ENCODE assay signal across 30 cellular contexts in the genomic region with DNA sequence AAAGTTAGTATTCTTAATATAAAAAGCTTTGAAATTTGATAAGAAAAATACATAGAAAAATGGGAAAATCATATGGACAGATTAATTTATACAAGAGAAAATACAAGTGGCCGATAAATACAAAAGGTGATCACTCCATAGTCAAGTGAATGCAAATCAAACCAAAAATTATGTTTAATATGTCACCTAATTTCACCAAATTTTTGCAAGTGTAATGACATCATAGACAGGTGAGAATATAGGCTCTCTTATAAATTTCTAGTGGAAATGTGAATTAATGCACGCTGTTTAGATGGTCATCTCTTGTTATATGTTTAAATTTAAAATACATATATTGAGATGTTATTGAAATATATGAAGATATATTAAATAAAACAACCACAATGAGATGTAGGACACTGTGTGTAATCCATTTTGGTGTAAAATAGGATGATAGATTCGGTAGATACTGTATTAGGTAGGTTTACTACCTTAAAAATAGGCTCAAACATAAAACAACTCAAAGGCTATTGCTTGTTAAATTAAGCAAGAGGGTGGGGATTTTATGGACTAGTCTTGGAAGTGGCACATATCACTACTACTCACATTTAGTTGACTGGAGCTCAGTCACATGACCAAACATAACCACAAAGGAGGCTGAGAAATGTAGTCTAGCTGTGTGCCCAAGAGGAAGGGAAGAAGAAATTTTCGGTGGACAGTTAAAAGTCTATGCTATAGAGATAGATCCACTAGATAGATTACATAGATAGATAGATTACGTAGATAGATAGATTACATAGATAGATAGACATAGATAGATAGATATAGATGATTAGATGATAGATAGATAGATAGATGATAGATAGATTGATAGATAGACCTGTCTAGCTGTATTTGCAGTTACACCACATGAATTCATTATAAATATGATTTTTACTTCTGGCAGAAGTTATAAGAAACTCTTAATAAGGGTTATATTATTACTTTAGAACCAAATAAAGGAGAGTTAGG. TPM values are rescaled to one million over a fixed set of nuclear protein-coding genes. Genes with fewer than 3 reads are reported as not detected.
"Had no signal": no experiment of that assay in that cellular context is flagged by ENCODE, and none has a peak within 500 bp of the region (broad histone marks: within the 10 kb centered on the region; RNA-seq: fewer than 3 reads in every experiment).

No MANE protein-coding gene starts in this region.

- H3K4me1 ChIP-seq: prostate gland, sigmoid colon, uterus had no signal

- H3K27me3 ChIP-seq: ovary, sigmoid colon, uterus had no signal

- ATAC-seq: activated CD8-positive, alpha-beta T cell treated with anti-CD3 and anti-CD28 coated beads for 36 hours; activated naive CD8-positive, alpha-beta T cell treated with anti-CD3 and anti-CD28 coated beads, Interleukin-2, amount 50 U/mL, for 24 hours; activated T-cell treated with anti-CD3 and anti-CD28 coated beads, Interleukin-2, amount 50 U/mL, for 4 hours; left colon; stimulated activated effector memory CD8-positive, alpha-beta T cell treated with anti-CD3 and anti-CD28 coated beads, Interleukin-12 subunit alpha, Interleukin-12 subunit beta, amount 100 ng/mL, for 72 hours had no signal

- FAIRE-seq: endothelial cell of umbilical vein, kidney, small intestine had no signal

- H3K9me3 ChIP-seq: ovary, prostate gland, sigmoid colon, thoracic aorta, uterus had no signal

- H3K36me3 ChIP-seq: ovary, prostate gland, sigmoid colon, thoracic aorta, uterus had no signal

- DNase-seq: activated B cell treated with CpG ODN at 0.5 μM for 24 hours; activated CD4-positive, alpha-beta T cell treated with anti-CD3 and anti-CD28 coated beads, Interleukin-2, amount 50 U/mL, for 1 hour; activated CD8-positive, alpha-beta T cell treated with anti-CD3 and anti-CD28 coated beads for 36 hours; activated naive CD8-positive, alpha-beta T cell treated with anti-CD3 and anti-CD28 coated beads, Interleukin-2, amount 50 U/mL, for 24 hours; activated T-cell treated with anti-CD3 and anti-CD28 coated beads, Interleukin-2, amount 50 U/mL, for 4 hours; amygdala; central memory CD4-positive, alpha-beta T cell; foreskin fibroblast; head of caudate nucleus; hippocampal formation; immature natural killer cell; kidney; left colon; mammary epithelial cell; naive B cell; nephron progenitor cell; ovary; retina; sigmoid colon; small intestine; stimulated activated CD4-positive, alpha-beta T cell treated with anti-CD3 and anti-CD28 coated beads, Interleukin-4, amount 100 ng/mL, for 24 hours; uterus had no signal

- H3K4me3 ChIP-seq: ovary, prostate gland, sigmoid colon, thoracic aorta, uterus had no signal

- H3K27ac ChIP-seq: ovary, prostate gland, sigmoid colon, thoracic aorta, uterus had no signal

RNA-seq across cellular contexts. Expression of a gene that starts 9.2 kb away (rescaled TPM):
- total RNA-seq: activated B cell treated with CpG ODN at 0.5 μM for 24 hours; activated CD8-positive, alpha-beta T cell treated with anti-CD3 and anti-CD28 coated beads for 36 hours; activated T-cell treated with anti-CD3 and anti-CD28 coated beads, Interleukin-2, amount 50 U/mL, for 4 hours; activated T-helper 2 cell treated with anti-CD3 and anti-CD28 coated beads, Interferon-gamma antibody, Interleukin-2, Interleukin-4, amounts not matched to agents 10 μg/mL and 5 μg/mL and 100 μg/mL, durations not matched to agents 14 hours and 24 hours and 36 hours; endothelial cell of umbilical vein; kidney; liver; mammary epithelial cell; ovary; prostate gland; subcutaneous adipose tissue; thoracic aorta; uterus had no signal
- polyA plus RNA-seq: endothelial cell of umbilical vein, esophagus, immature natural killer cell, liver, mammary epithelial cell, ovary, small intestine had no signal

RNA-seq across cellular contexts. Expression of a gene that starts 39.7 kb away (rescaled TPM):
- total RNA-seq: activated B cell treated with CpG ODN at 0.5 μM for 24 hours; activated CD8-positive, alpha-beta T cell treated with anti-CD3 and anti-CD28 coated beads for 36 hours; activated T-cell treated with anti-CD3 and anti-CD28 coated beads, Interleukin-2, amount 50 U/mL, for 4 hours; activated T-helper 2 cell treated with anti-CD3 and anti-CD28 coated beads, Interferon-gamma antibody, Interleukin-2, Interleukin-4, amounts not matched to agents 10 μg/mL and 5 μg/mL and 100 μg/mL, durations not matched to agents 14 hours and 24 hours and 36 hours; mammary epithelial cell had no signal
- polyA plus RNA-seq: immature natural killer cell, mammary epithelial cell had no signal
